10 cellular contexts compared by ENCODE assay signal in genomic region chr6:127458817-127459216, GRCh38. TPM values are rescaled to one million over a fixed set of nuclear protein-coding genes. Genes with fewer than 3 reads are reported as not detected.
A peak's percentile ranks its signal among the peaks of the same experiment; 100 is the strongest.
DNase-seq lines count a peak whose midpoint lies in the region; ATAC-seq and TF ChIP-seq lines count a peak whose summit lies in the region.
"Had no signal": no experiment of that assay in that cellular context is flagged by ENCODE, and none has a peak within 500 bp of the region (broad histone marks: within the 10 kb centered on the region; RNA-seq: fewer than 3 reads in every experiment).

No MANE protein-coding gene starts in this region.

- POLR2A ChIA-PET in activated CD8-positive, alpha-beta T cell treated with anti-CD3 and anti-CD28 coated beads, Interleukin-2, amount 10 ng/mL, durations not matched to agents 7 days and 5 days (lab: Charles Lee), result no interaction called here

- no peak overlapping the region for H3K4me3 ChIP-seq in NB4 (ENCODE audit: low read depth, low read length)
- H3K4me3 ChIP-seq in colonic mucosa, result no peak overlapping the region
- peak overlapping the region; percentile 42 for H3K4me3 ChIP-seq in lung
- H3K4me3 ChIP-seq in transverse colon, result peak overlapping the region in 3 of 4 donors; percentile 14 to 41 (median 15)

- peaks cover 7% of the 10 kb centered on the region for H3K27me3 Mint-ChIP-seq in activated CD8-positive, alpha-beta T cell treated with anti-CD3 and anti-CD28 coated beads, Interleukin-2, amount 10 ng/mL, durations not matched to agents 7 days and 5 days (ENCODE audit: low read depth)
- H3K27me3 Mint-ChIP-seq: activated CD4-positive, alpha-beta memory T cell treated with anti-CD3 and anti-CD28 coated beads, Interleukin-2, amount 10 ng/mL, durations not matched to agents 7 days and 5 days had no signal

- no peaks in the 10 kb centered on the region for H3K36me3 ChIP-seq in colonic mucosa
- no peaks in the 10 kb centered on the region for H3K36me3 ChIP-seq in lung (ENCODE audit: control insufficient read depth in 2 of 2, insufficient read depth in 2 of 2, low read length in 2 of 2)
- no peaks in the 10 kb centered on the region for H3K36me3 ChIP-seq in transverse colon

- in situ Hi-C loops in transverse colon (cut with MboI; ENCODE audit: low pct_ligation_motif_present in 1 of 4, low pct_unique_long_range_greater_than_20kb in 1 of 4, low sequenced_read_pairs in 3 of 4), result no loop called here

- H3K27me3 ChIP-seq in colonic mucosa, result no peaks in the 10 kb centered on the region
- H3K27me3 ChIP-seq in lung (ENCODE audit: control insufficient read depth, insufficient read depth), result no peaks in the 10 kb centered on the region
- H3K27me3 ChIP-seq in transverse colon, result no peaks in the 10 kb centered on the region

- no peaks in the 10 kb centered on the region for H3K4me1 ChIP-seq in colonic mucosa
- no peaks in the 10 kb centered on the region for H3K4me1 ChIP-seq in lung (ENCODE audit: control insufficient read depth in 2 of 2, insufficient read depth in 2 of 2, low read length in 2 of 2)
- H3K4me1 ChIP-seq in transverse colon, result peaks cover 0 to 14% (median 0%) of the 10 kb centered on the region in 4 donors

- no peak for TF ChIP-seq POLR2A in NB4 (IDR thresholded peaks at IDR 0.05; ENCODE audit: extremely low read depth, insufficient read length)
- TF ChIP-seq POLR2A in transverse colon (IDR thresholded peaks at IDR 0.05), result no peak

- H3K9ac ChIP-seq in colonic mucosa (ENCODE audit: low read depth in 2 of 2, low read length in 2 of 2), result no peak overlapping the region

- no peaks in the 10 kb centered on the region for H3K9me3 Mint-ChIP-seq in activated CD8-positive, alpha-beta T cell treated with anti-CD3 and anti-CD28 coated beads, Interleukin-2, amount 10 ng/mL, durations not matched to agents 7 days and 5 days (ENCODE audit: insufficient read depth)
- H3K9me3 Mint-ChIP-seq: activated CD4-positive, alpha-beta memory T cell treated with anti-CD3 and anti-CD28 coated beads, Interleukin-2, amount 10 ng/mL, durations not matched to agents 7 days and 5 days had no signal

- H3K36me3 Mint-ChIP-seq in activated CD8-positive, alpha-beta T cell treated with anti-CD3 and anti-CD28 coated beads, Interleukin-2, amount 10 ng/mL, durations not matched to agents 7 days and 5 days (ENCODE audit: low read depth), result no peaks in the 10 kb centered on the region

- TF ChIP-seq EP300 in transverse colon (IDR thresholded peaks at IDR 0.05; ENCODE audit: low read depth), result no peak

- H3K4me1 Mint-ChIP-seq in activated CD8-positive, alpha-beta T cell treated with anti-CD3 and anti-CD28 coated beads, Interleukin-2, amount 10 ng/mL, durations not matched to agents 7 days and 5 days (ENCODE audit: low read depth), result peaks cover 11% of the 10 kb centered on the region

- peak overlapping the region; percentile 61 for H3K27ac ChIP-seq in colonic mucosa
- peak overlapping the region in 1 of 2 donors; percentile 73 for H3K27ac ChIP-seq in lung (ENCODE audit: low read depth in 1 of 2, low read length in 1 of 2)
- H3K27ac ChIP-seq in transverse colon, result peak overlapping the region; percentile 71 to 85 (median 80)

- 41 to 66% methylated on average over 4 of the region's 4 CpGs for WGBS in lung, 2 donors
- WGBS in transverse colon (ENCODE audit: low coverage in 1 of 2), 2 donors, result 40 to 48% methylated on average over 4 of the region's 4 CpGs

- TF ChIP-seq CTCF in NB4 (IDR thresholded peaks at IDR 0.05; ENCODE audit: low read depth, low read length) (no peak), colonic mucosa (IDR thresholded peaks at IDR 0.05) (no peak), lung (IDR thresholded peaks at IDR 0.05; ENCODE audit: control extremely low read depth, extremely low read depth) (no peak), transverse colon (IDR thresholded peaks at IDR 0.05) (no peak)

- CTCF ChIA-PET in activated CD8-positive, alpha-beta T cell treated with anti-CD3 and anti-CD28 coated beads, Interleukin-2, amount 10 ng/mL, durations not matched to agents 7 days and 5 days (lab: Charles Lee), result interaction anchor here (0.8 to 2.0 kb wide), 3 partner anchors 39 to 192 kb away, joined by 3 to 11 read pairs (median 4); partner anchors contain the start of gene RNF146

- peak; percentile 59 for ATAC-seq in lung (ENCODE audit: insufficient read depth, low FRiP score)
- ATAC-seq in activated CD8-positive, alpha-beta T cell treated with anti-CD3 and anti-CD28 coated beads, Interleukin-2, amount 10 ng/mL, durations not matched to agents 7 days and 5 days, result no peak

- H3K4me3 Mint-ChIP-seq in activated CD8-positive, alpha-beta T cell treated with anti-CD3 and anti-CD28 coated beads, Interleukin-2, amount 10 ng/mL, durations not matched to agents 7 days and 5 days, result no peak overlapping the region
- H3K4me3 Mint-ChIP-seq: activated CD4-positive, alpha-beta memory T cell treated with anti-CD3 and anti-CD28 coated beads, Interleukin-2, amount 10 ng/mL, durations not matched to agents 7 days and 5 days had no signal

- H3K27ac Mint-ChIP-seq in activated CD8-positive, alpha-beta T cell treated with anti-CD3 and anti-CD28 coated beads, Interleukin-2, amount 10 ng/mL, durations not matched to agents 7 days and 5 days, result no peak overlapping the region
- H3K27ac Mint-ChIP-seq: activated CD4-positive, alpha-beta memory T cell treated with anti-CD3 and anti-CD28 coated beads, Interleukin-2, amount 10 ng/mL, durations not matched to agents 7 days and 5 days had no signal

- no peaks in the 10 kb centered on the region for H3K9me3 ChIP-seq in colonic mucosa
- H3K9me3 ChIP-seq in lung (ENCODE audit: control insufficient read depth in 2 of 2, insufficient read depth in 1 of 2, low read length in 1 of 2), result no peaks in the 10 kb centered on the region
- H3K9me3 ChIP-seq in transverse colon, result no peaks in the 10 kb centered on the region

- DNase-seq in NB4 (ENCODE audit: low read depth), result peak; percentile 43
- no peak for DNase-seq in colonic mucosa
- DNase-seq in lung (ENCODE audit: low spot score), result no peak
- DNase-seq in transverse colon, result no peak
- DNase-seq in HUDEP-2 (lab: John Stamatoyannopoulos, UW; ENCODE audit: unreplicated experiment in 76 of 76), result no peak
- no peak for DNase-seq in occipital lobe (lab: John Stamatoyannopoulos, UW)
- no peak for DNase-seq in activated CD8-positive, alpha-beta T cell treated with anti-CD3 and anti-CD28 coated beads, Interleukin-2, amount 10 ng/mL, durations not matched to agents 7 days and 5 days
- DNase-seq: activated CD4-positive, alpha-beta memory T cell treated with anti-CD3 and anti-CD28 coated beads, Interleukin-2, amount 10 ng/mL, durations not matched to agents 7 days and 5 days; cerebellar nuclear complex had no signal

- intact Hi-C loops in colonic mucosa (cut with DNase I), result no loop called here
- intact Hi-C loops in transverse colon (cut with DNase I; ENCODE audit: low total_unique reads), result no loop called here

RNA-seq across cellular contexts. Expression of gene KIAA0408, which starts 0.4 kb away (rescaled TPM):
- 1 to 10 TPM; 1.6 to 2.7 TPM for total RNA-seq in colonic mucosa
- total RNA-seq in lung, result 10 to 100 TPM; 28.7 to 73.0 TPM
- polyA plus RNA-seq in lung, result 10 to 100 TPM in 1 of 2 donors, 1 to 10 TPM in 1; 2.9 to 13.0 TPM
- total RNA-seq in transverse colon, result 1 to 10 TPM; 4.9 to 8.9 (median 7.3) TPM
- 116 TPM for total RNA-seq in occipital lobe
- 1 to 10 TPM; 2.6 to 3.1 TPM for total RNA-seq in activated CD8-positive, alpha-beta T cell treated with anti-CD3 and anti-CD28 coated beads, Interleukin-2, amount 10 ng/mL, durations not matched to agents 7 days and 5 days
- total RNA-seq: lung microvascular endothelial cell had no signal

Comparison
In these comparisons a context has a peak if more than half of its experiments do, and no peak if none do; other contexts are left out.
1. H3K4me3 ChIP-seq: peak in lung (single experiment) and transverse colon (3 of 4); none in NB4 (single experiment) and colonic mucosa (single experiment).